Comparison of ENCODE assay signal across 12 cellular contexts in the genomic region with DNA sequence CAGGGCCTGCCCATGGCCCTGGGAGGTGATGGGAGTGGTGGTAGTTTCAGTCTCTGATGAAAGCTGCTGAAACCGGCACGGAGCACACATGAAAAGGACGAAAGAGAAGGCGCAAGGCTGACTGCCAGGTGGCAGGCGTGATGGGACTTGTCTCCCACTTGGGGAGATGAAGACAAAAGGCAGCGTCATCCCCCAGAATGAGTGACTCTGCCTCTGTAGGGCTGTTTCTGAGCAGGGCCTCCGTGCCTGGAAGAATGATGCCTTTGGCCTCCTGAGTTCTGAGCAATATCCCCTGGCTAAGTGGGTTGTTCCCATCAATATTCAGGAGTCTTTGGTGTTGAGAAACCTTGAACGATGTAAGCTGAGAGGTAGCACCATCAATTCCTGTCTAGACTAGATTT.
A peak's percentile ranks its signal among the peaks of the same experiment; 100 is the strongest.
DNase-seq lines count a peak whose midpoint lies in the region; ATAC-seq, FAIRE-seq and TF ChIP-seq lines count a peak whose summit lies in the region.
"Had no signal": no experiment of that assay in that cellular context is flagged by ENCODE, and none has a peak within 500 bp of the region (broad histone marks: within the 10 kb centered on the region; RNA-seq: fewer than 3 reads in every experiment).

No MANE protein-coding gene starts in this region.

- no peak for TF ChIP-seq EP300 in gastroesophageal sphincter (IDR thresholded peaks at IDR 0.05)

- 88% methylated on average over 8 of the region's 8 CpGs for WGBS in thymus
- WGBS in gastroesophageal sphincter (ENCODE audit: low coverage in 1 of 2), 2 donors: 97 to 100% methylated on average over 2 to 6 of the region's 8 CpGs

- H3K36me3 ChIP-seq in bronchial epithelial cell (ENCODE audit: control insufficient read depth, insufficient read depth, low read length): no peaks in the 10 kb centered on the region
- no peaks in the 10 kb centered on the region for H3K36me3 ChIP-seq in thymus (ENCODE audit: control insufficient read depth, insufficient read depth)
- no peaks in the 10 kb centered on the region for H3K36me3 ChIP-seq in gastroesophageal sphincter

- H3K27ac ChIP-seq in thymus (ENCODE audit: low read depth): peak overlapping the region; percentile 66
- H3K27ac ChIP-seq in gastroesophageal sphincter: no peak overlapping the region

- H3K27me3 ChIP-seq in bronchial epithelial cell (ENCODE audit: control insufficient read depth, insufficient read depth, low read length): no peaks in the 10 kb centered on the region
- no peaks in the 10 kb centered on the region for H3K27me3 ChIP-seq in thymus (ENCODE audit: control insufficient read depth, insufficient read depth)
- H3K27me3 ChIP-seq in gastroesophageal sphincter: no peaks in the 10 kb centered on the region

- TF ChIP-seq CTCF in bronchial epithelial cell (IDR thresholded peaks at IDR 0.05; ENCODE audit: insufficient read depth, low read length, severe bottlenecking): no peak
- no peak for TF ChIP-seq CTCF in gastroesophageal sphincter (IDR thresholded peaks at IDR 0.05)

- no peaks in the 10 kb centered on the region for H3K4me1 ChIP-seq in thymus (ENCODE audit: control insufficient read depth, insufficient read depth, low read length)
- peaks cover 0 to 5% (median 0%) of the 10 kb centered on the region in 3 donors for H3K4me1 ChIP-seq in gastroesophageal sphincter

- intact Hi-C loops in sciatic nerve (cut with DNase I): no loop called here

- no peak for ATAC-seq in HG03571 (IDR thresholded peaks at IDR 0.05; ENCODE audit: unreplicated experiment)
- ATAC-seq in sciatic nerve: no peak
- ATAC-seq in gastroesophageal sphincter: no peak
- ATAC-seq: left lobe of liver had no signal

- H3K9me3 ChIP-seq in thymus (ENCODE audit: control insufficient read depth) (no peaks in the 10 kb centered on the region), gastroesophageal sphincter (no peaks in the 10 kb centered on the region)

- TF ChIP-seq POLR2A in gastroesophageal sphincter (IDR thresholded peaks at IDR 0.05): no peak

- DNase-seq in NCI-H1105 (lab: John Stamatoyannopoulos, UW) (peak; percentile 99), NCI-H446 (lab: John Stamatoyannopoulos, UW) (peak; percentile 22 to 31), bronchial epithelial cell (ENCODE audit: low read depth) (peak; percentile 100), sciatic nerve (ENCODE audit: low spot score) (no peak)
- DNase-seq: Karpas-422; stimulated activated naive CD4-positive, alpha-beta T cell had no signal

- peak; percentile 98 for FAIRE-seq in bronchial epithelial cell (lab: Jason Lieb, UNC)
- FAIRE-seq: GM12878, H1 had no signal

- no peak overlapping the region for H3K4me3 ChIP-seq in bronchial epithelial cell (ENCODE audit: low read depth, low read length)
- no peak overlapping the region for H3K4me3 ChIP-seq in thymus (ENCODE audit: low read length)
- no peak overlapping the region for H3K4me3 ChIP-seq in gastroesophageal sphincter
- H3K4me3 ChIP-seq: GM12878 had no signal
